ENCODE assay signal across 1 cellular context in genomic region chr1:40450491-40451237, GRCh38.
TF ChIP-seq lines count a peak whose summit lies in the region.

No MANE protein-coding gene starts in this region.

TF ChIP-seq in HEK293, 187 proteins besides CTCF, POLR2A, EP300 and RAD21 (continued from another document):
- TF ChIP-seq INSM2 (tag by site-specific recombination; IDR thresholded peaks at IDR 0.05) (peak; percentile 30; the same call in 1 of the 2 replicates), ZNF335 (tag by site-specific recombination; conservative IDR thresholded peaks at IDR 0.05) (peak; percentile 82), ZFHX2 (tag by site-specific recombination; conservative IDR thresholded peaks at IDR 0.05) (peak; percentile 98), ZNF558 (tag by site-specific recombination; IDR thresholded peaks at IDR 0.05) (no peak), EGR2 (tag by site-specific recombination; IDR thresholded peaks at IDR 0.05; ENCODE audit: low read depth) (peak; percentile 97), KLF17 (tag by site-specific recombination; IDR thresholded peaks at IDR 0.05) (0 out of 2 replicates have a peak, but pooled peaks have one; percentile 76), ZNF366 (tag by site-specific recombination; conservative IDR thresholded peaks at IDR 0.05) (peak; percentile 35; the same call in 1 of the 2 replicates), ZNF692 (tag by site-specific recombination; IDR thresholded peaks at IDR 0.05) (0 out of 2 replicates have a peak, but pooled peaks have one; percentile 51), WT1 (tag by site-specific recombination; IDR thresholded peaks at IDR 0.05) (peak; percentile 21; the same call in 1 of the 2 replicates), ZNF433 (tag by site-specific recombination; IDR thresholded peaks at IDR 0.05; ENCODE audit: low read depth) (no peak), MZF1 (tag by site-specific recombination; IDR thresholded peaks at IDR 0.05; ENCODE audit: borderline replicate concordance) (0 out of 2 replicates have a peak, but pooled peaks have one; percentile 10), ZNF623 (tag by site-specific recombination; IDR thresholded peaks at IDR 0.05) (0 out of 2 replicates have a peak, but pooled peaks have one; percentile 1), ZNF324 (tag by site-specific recombination; IDR thresholded peaks at IDR 0.05) (0 out of 2 replicates have a peak, but pooled peaks have one; percentile 32), ZNF214 (tag by site-specific recombination; IDR thresholded peaks at IDR 0.05; ENCODE audit: borderline replicate concordance) (no peak), PRDM10 (tag by site-specific recombination; IDR thresholded peaks at IDR 0.05) (peak; percentile 59), ZNF10 (tag by site-specific recombination; IDR thresholded peaks at IDR 0.05) (peak; percentile 66; the same call in 1 of the 2 replicates), ZBTB6 (tag by site-specific recombination; IDR thresholded peaks at IDR 0.05) (no peak), ZNF423 (tag by site-specific recombination; IDR thresholded peaks at IDR 0.05) (0 out of 2 replicates have a peak, but pooled peaks have one; percentile 17), KLF10 (tag by site-specific recombination; IDR thresholded peaks at IDR 0.05) (no peak), ZXDB (tag by site-specific recombination; IDR thresholded peaks at IDR 0.05) (0 out of 2 replicates have a peak, but pooled peaks have one; percentile 11), ZNF132 (tag by site-specific recombination; IDR thresholded peaks at IDR 0.05; ENCODE audit: borderline replicate concordance) (no peak), ZFP69B (tag by site-specific recombination; IDR thresholded peaks at IDR 0.05) (peak; percentile 60; the same call in 1 of the 2 replicates), ZNF391 (tag by site-specific recombination; IDR thresholded peaks at IDR 0.05; ENCODE audit: borderline replicate concordance, low read depth) (no peak), SP2 (tag by site-specific recombination; IDR thresholded peaks at IDR 0.05) (peak; percentile 62), ZNF398 (tag by site-specific recombination; IDR thresholded peaks at IDR 0.05) (peak; percentile 51; the same call in 1 of the 2 replicates), ZFP37 (tag by site-specific recombination; IDR thresholded peaks at IDR 0.05) (0 out of 2 replicates have a peak, but pooled peaks have one; percentile 12)
